ENCODE assay signal across 8 cellular contexts in genomic region chr13:42497798-42498197, GRCh38.
DNase-seq lines count a peak whose midpoint lies in the region; ATAC-seq and TF ChIP-seq lines count a peak whose summit lies in the region.

No MANE protein-coding gene starts in this region.

- H3K79me2 ChIP-seq in DND-41 (ENCODE audit: insufficient read depth, low read length): no peaks in the 10 kb centered on the region

- H3K27me3 ChIP-seq in DND-41 (ENCODE audit: insufficient read depth, low read length, poor library complexity) (no peaks in the 10 kb centered on the region), BE2C (no peaks in the 10 kb centered on the region)

- DNase-seq in DND-41 (no peak), astrocyte of the spinal cord (ENCODE audit: low read depth, low spot score) (peak; percentile 85), islet precursor cell (no peak), DMS153 (lab: John Stamatoyannopoulos, UW) (no peak), BE2C (no peak), NCI-H146 treated with DMSO at 0.1 percent for 48 hours (lab: John Stamatoyannopoulos, UW; ENCODE audit: unreplicated experiment) (no peak)

- in situ Hi-C loops in astrocyte of the spinal cord (cut with HindIII; ENCODE audit: low sequenced_read_pairs): no loop called here

- H3K4me2 ChIP-seq in DND-41 (ENCODE audit: insufficient read depth, low read length): no peak overlapping the region

- TF ChIP-seq CTCF in DND-41 (IDR thresholded peaks at IDR 0.05; ENCODE audit: borderline replicate concordance, extremely low read depth, low read length, poor library complexity, severe bottlenecking): no peak
- no peak for TF ChIP-seq CTCF in astrocyte of the spinal cord (IDR thresholded peaks at IDR 0.05; ENCODE audit: low read depth, low read length)
- TF ChIP-seq CTCF in BE2C (IDR thresholded peaks at IDR 0.05; ENCODE audit: low read depth, low read length): no peak

- H2AFZ ChIP-seq in DND-41 (ENCODE audit: low read depth, low read length): no peak overlapping the region

- no peaks in the 10 kb centered on the region for H4K20me1 ChIP-seq in DND-41 (ENCODE audit: insufficient read depth, low read length)

- no peaks in the 10 kb centered on the region for H3K9me3 ChIP-seq in DND-41 (ENCODE audit: insufficient read depth, low read length, severe bottlenecking)
- no peaks in the 10 kb centered on the region for H3K9me3 ChIP-seq in BE2C

- H3K4me3 ChIP-seq in DND-41 (ENCODE audit: low read depth in 1 of 2, low read length in 2 of 2) (no peak overlapping the region), astrocyte of the spinal cord (ENCODE audit: low read depth, low read length) (no peak overlapping the region), BE2C (ENCODE audit: low read depth, low read length) (no peak overlapping the region)

- ATAC-seq in DND-41 (ENCODE audit: insufficient read depth, low read depth) (peak; percentile 42; the same call in 1 of the 3 replicates), GM19452 (IDR thresholded peaks at IDR 0.05; ENCODE audit: unreplicated experiment) (peak; percentile 87), HG03432 (IDR thresholded peaks at IDR 0.05; ENCODE audit: unreplicated experiment) (peak; percentile 91)

- H3K4me1 ChIP-seq in DND-41 (ENCODE audit: insufficient read depth, low read length): peaks cover 12% of the 10 kb centered on the region
- no peaks in the 10 kb centered on the region for H3K4me1 ChIP-seq in BE2C

- H3K27ac ChIP-seq in DND-41 (ENCODE audit: low read length): no peak overlapping the region

- no peak overlapping the region for H3K9ac ChIP-seq in DND-41 (ENCODE audit: low read depth, low read length)

- H3K36me3 ChIP-seq in DND-41 (ENCODE audit: insufficient read depth, low read length) (no peaks in the 10 kb centered on the region), BE2C (no peaks in the 10 kb centered on the region)
